ENCODE assay signal across 1 cellular context in the genomic region with DNA sequence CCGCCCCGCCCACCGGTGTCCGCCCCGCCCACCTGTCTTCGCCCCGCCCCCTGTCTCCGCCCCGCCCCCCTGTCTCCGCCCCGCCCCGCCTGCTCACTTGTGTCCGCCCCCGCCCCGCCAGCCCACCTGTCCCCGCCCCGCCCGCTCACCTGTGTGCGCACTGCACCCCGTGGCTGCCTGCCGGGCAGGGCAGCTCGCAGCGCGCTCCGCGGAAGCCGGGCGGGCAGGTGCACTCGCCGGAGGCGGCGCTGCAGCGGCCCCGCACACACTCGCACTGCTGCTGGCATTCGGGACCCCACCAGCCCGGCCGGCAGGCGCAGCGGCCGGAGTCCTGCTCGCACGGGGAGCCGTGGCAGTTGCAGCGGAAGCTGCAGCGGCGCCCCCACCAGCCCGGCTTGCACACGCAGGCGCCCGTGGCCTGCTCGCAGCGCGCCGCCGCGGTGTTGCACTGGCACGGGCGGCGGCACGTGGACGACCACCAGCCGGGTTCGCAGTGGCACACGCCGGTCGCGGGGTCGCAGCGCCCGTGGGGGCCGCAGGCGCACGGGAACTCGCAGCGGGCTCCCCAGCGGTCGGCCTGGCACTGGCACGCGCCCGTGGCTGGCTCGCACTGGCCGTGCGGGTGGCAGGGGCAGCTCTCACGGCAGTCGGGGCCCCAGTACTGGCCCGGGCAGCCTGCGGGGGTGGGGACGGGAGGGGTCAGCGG.
A peak's percentile ranks its signal among the peaks of the same experiment; 100 is the strongest.
TF ChIP-seq lines count a peak whose summit lies in the region.

No MANE protein-coding gene starts in this region.

TF ChIP-seq in HEK293, 187 proteins besides CTCF, POLR2A, EP300 and RAD21 (continued from another document):
- TF ChIP-seq ZBTB26 (tag by site-specific recombination; optimal IDR thresholded peaks at IDR 0.05) (peak; percentile 21), ZBTB20 (tag by site-specific recombination; IDR thresholded peaks at IDR 0.05) (0 out of 2 replicates have a peak, but pooled peaks have one; percentile 2), OSR2 (tag by site-specific recombination; IDR thresholded peaks at IDR 0.05) (0 out of 2 replicates have a peak, but pooled peaks have one; percentile 25)
- TF ChIP-seq, protein P1, sequence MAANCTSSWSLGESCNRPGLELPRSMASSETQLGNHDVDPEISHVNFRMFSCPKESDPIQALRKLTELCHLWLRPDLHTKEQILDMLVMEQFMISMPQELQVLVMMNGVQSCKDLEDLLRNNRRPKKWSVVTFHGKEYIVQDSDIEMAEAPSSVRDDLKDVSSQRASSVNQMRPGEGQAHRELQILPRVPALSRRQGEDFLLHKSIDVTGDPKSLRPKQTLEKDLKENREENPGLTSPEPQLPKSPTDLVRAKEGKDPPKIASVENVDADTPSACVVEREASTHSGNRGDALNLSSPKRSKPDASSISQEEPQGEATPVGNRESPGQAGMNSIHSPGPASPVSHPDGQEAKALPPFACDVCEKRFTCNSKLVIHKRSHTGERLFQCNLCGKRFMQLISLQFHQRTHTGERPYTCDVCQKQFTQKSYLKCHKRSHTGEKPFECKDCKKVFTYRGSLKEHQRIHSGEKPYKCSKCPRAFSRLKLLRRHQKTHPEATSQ (tag by site-specific recombination; IDR thresholded peaks at IDR 0.05): no peak
